In the genomic region with DNA sequence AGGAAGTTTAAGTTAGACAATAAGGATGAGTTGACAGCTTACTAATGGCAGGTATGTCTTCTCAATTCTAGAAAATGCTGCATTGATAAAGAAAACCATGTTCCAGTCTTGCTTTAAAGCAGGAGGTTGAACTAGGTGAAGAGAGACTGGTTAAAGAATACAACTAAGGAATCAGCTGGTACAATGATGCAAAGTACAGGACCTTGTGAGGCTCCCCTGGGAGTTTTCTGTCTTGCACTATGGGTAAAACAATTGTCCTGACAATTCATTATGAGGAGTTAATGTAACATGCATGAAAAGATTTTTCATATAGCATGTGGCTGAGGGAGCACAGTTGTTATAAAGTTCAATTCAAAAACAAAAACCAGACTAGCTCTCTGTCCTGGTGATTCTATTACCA, we compare ENCODE assay signal across 18 cellular contexts.
DNase-seq lines count a peak whose midpoint lies in the region; ATAC-seq, FAIRE-seq and TF ChIP-seq lines count a peak whose summit lies in the region.
"Had no signal": no experiment of that assay in that cellular context is flagged by ENCODE, and none has a peak within 500 bp of the region (broad histone marks: within the 10 kb centered on the region; RNA-seq: fewer than 3 reads in every experiment).

No MANE protein-coding gene starts in this region.

- TF ChIP-seq RAD21 in GM12878 (IDR thresholded peaks at IDR 0.05; ENCODE audit: insufficient read depth, low read depth, low read length) = no peak

- no peaks in the 10 kb centered on the region for H3F3A ChIP-seq in neural progenitor cell (ENCODE audit: low read depth)

- TF ChIP-seq POLR2A in GM12878 (IDR thresholded peaks at IDR 0.05; ENCODE audit: low read depth, low read length) = no peak

- H3K4me3 ChIP-seq in ACC112 (ENCODE audit: low read depth, low read length) (peak overlapping the region; percentile 69), GM12878 (no peak overlapping the region), neural progenitor cell (no peak overlapping the region)

- no peaks in the 10 kb centered on the region for H3K27me3 Mint-ChIP-seq in neural progenitor cell (ENCODE audit: insufficient read depth, low read depth)
- H3K27me3 Mint-ChIP-seq: CD4-positive, CD25-positive, alpha-beta regulatory T cell; CD8-positive, alpha-beta memory T cell had no signal

- ATAC-seq in GM12878 (peak; percentile 10), foreskin keratinocyte (no peak), GM21515 (IDR thresholded peaks at IDR 0.05; ENCODE audit: unreplicated experiment) (no peak), HG03135 (IDR thresholded peaks at IDR 0.05; ENCODE audit: unreplicated experiment) (no peak)

- H3K4me1 Mint-ChIP-seq in neural progenitor cell = no peaks in the 10 kb centered on the region
- H3K4me1 Mint-ChIP-seq: CD4-positive, CD25-positive, alpha-beta regulatory T cell; CD8-positive, alpha-beta memory T cell; H9 had no signal

- DNase-seq in GM12878 (ENCODE audit: low read depth, low spot score) = no peak
- no peak for DNase-seq in foreskin keratinocyte
- DNase-seq in neural progenitor cell (ENCODE audit: low spot score) = no peak
- DNase-seq in activated CD4-positive, alpha-beta T cell treated with anti-CD3 and anti-CD28 coated beads for 48 hours = no peak
- DNase-seq: ACHN; BE2C; C1 segment of cervical spinal cord; CD4-positive, CD25-positive, alpha-beta regulatory T cell; CD8-positive, alpha-beta memory T cell; COR-L47; H9 had no signal

- no peak for TF ChIP-seq EP300 in GM12878 (IDR thresholded peaks at IDR 0.05; ENCODE audit: borderline replicate concordance in 1 of 2, control insufficient read depth in 1 of 2, low read depth in 2 of 2, low read length in 2 of 2)

- intact Hi-C loops in GM12878 (cut with micrococcal nuclease; ENCODE audit: unreplicated experiment) = no loop called here

- RAD21 ChIA-PET in GM12878 (lab: Charles Lee; ENCODE audit: unreplicated experiment) = interaction anchor here (0.7 to 4.6 kb wide), 20 partner anchors 9 to 170 kb away, joined by 3 to 49 read pairs (median 4); a partner anchor contains a TSS

- H3K27ac ChIP-seq in ACC112 (ENCODE audit: low read depth, low read length) = no peak overlapping the region
- no peak overlapping the region for H3K27ac ChIP-seq in GM12878 (ENCODE audit: control insufficient read depth, insufficient read depth)
- peak overlapping the region; percentile 83 for H3K27ac ChIP-seq in foreskin keratinocyte
- no peak overlapping the region for H3K27ac ChIP-seq in neural progenitor cell

- H2AFZ ChIP-seq in ACC112 (ENCODE audit: low read length, unreplicated experiment) = no peak overlapping the region
- no peak overlapping the region for H2AFZ ChIP-seq in GM12878 (ENCODE audit: control insufficient read depth, low read depth, low read length)
- H2AFZ ChIP-seq in neural progenitor cell (replicated peaks) = peak overlapping the region; percentile 66

- H3K36me3 ChIP-seq in ACC112 (ENCODE audit: insufficient read depth, low read length) (no peaks in the 10 kb centered on the region), GM12878 (ENCODE audit: control insufficient read depth in 2 of 2, insufficient read depth in 2 of 2, low read length in 1 of 2) (no peaks in the 10 kb centered on the region), neural progenitor cell (no peaks in the 10 kb centered on the region)
- H3K36me3 ChIP-seq: BE2C had no signal

- H3K9me3 ChIP-seq in GM12878 (replicated peaks; ENCODE audit: control insufficient read depth, insufficient read depth, low read length) (no peaks in the 10 kb centered on the region), neural progenitor cell (ENCODE audit: low read depth) (no peaks in the 10 kb centered on the region)
- H3K9me3 ChIP-seq: BE2C had no signal

- H3K27me3 ChIP-seq in ACC112 (ENCODE audit: insufficient read depth, low read length) (peaks cover 3% of the 10 kb centered on the region; the same call in 1 of the 2 replicates), GM12878 (replicated peaks in 1 of 2; ENCODE audit: control insufficient read depth in 2 of 2, insufficient read depth in 2 of 2, low read length in 1 of 2) (no peaks in the 10 kb centered on the region), foreskin keratinocyte (no peaks in the 10 kb centered on the region), neural progenitor cell (no peaks in the 10 kb centered on the region)
- H3K27me3 ChIP-seq: BE2C had no signal

- no peak overlapping the region for H3K27ac Mint-ChIP-seq in neural progenitor cell
- H3K27ac Mint-ChIP-seq: CD4-positive, CD25-positive, alpha-beta regulatory T cell; CD8-positive, alpha-beta memory T cell; H9 had no signal

- H3K9ac ChIP-seq in GM12878 (ENCODE audit: control insufficient read depth, insufficient read depth, low read length) = no peak overlapping the region
- no peak overlapping the region for H3K9ac ChIP-seq in neural progenitor cell

- no peak overlapping the region for H3K4me3 Mint-ChIP-seq in neural progenitor cell
- H3K4me3 Mint-ChIP-seq: CD4-positive, CD25-positive, alpha-beta regulatory T cell; CD8-positive, alpha-beta memory T cell; H9 had no signal

- H3K36me3 Mint-ChIP-seq in neural progenitor cell = no peaks in the 10 kb centered on the region
- H3K36me3 Mint-ChIP-seq: CD4-positive, CD25-positive, alpha-beta regulatory T cell; CD8-positive, alpha-beta memory T cell had no signal

- CTCF ChIA-PET in GM12878 (lab: Yijun Ruan, JAX) = interaction anchor here (1.1 to 3.2 kb wide), 10 partner anchors 10 to 158 kb away, joined by 3 to 18 read pairs (median 4); no protein-coding TSS in a partner anchor

- FAIRE-seq in GM12878 (lab: Jason Lieb, UNC) = no peak
- FAIRE-seq: G401.6, GM12892, GM18507, H1 had no signal

- H3K79me2 ChIP-seq in ACC112 (ENCODE audit: control insufficient read depth, insufficient read depth, low read length, unreplicated experiment) (no peaks in the 10 kb centered on the region), GM12878 (ENCODE audit: control insufficient read depth, insufficient read depth, low read length) (no peaks in the 10 kb centered on the region), neural progenitor cell (ENCODE audit: low read depth) (no peaks in the 10 kb centered on the region)

- POLR2A ChIA-PET in GM12878 (lab: Charles Lee) = interaction anchor here (0.7 to 2.1 kb wide), 11 partner anchors 10 to 349 kb away, joined by 3 to 10 read pairs (median 3); no protein-coding TSS in a partner anchor

- SMC1A ChIA-PET in GM12878 (lab: Charles Lee; ENCODE audit: uncharacterized antibody, unreplicated experiment) = interaction anchor here (0.8 to 19.4 kb wide), 13 partner anchors 8 to 361 kb away, joined by 3 to 370 read pairs (median 54); no protein-coding TSS in a partner anchor

- in situ Hi-C loops in GM12878 (cut with MboI) = no loop called here

- BruUV-seq in GM12878 (replicated peaks; lab: Mats Ljungman, UMichigan) = no TSS peak

- H3K4me1 ChIP-seq in ACC112 (ENCODE audit: control insufficient read depth, insufficient read depth, low read length, unreplicated experiment) (no peaks in the 10 kb centered on the region), GM12878 (ENCODE audit: control insufficient read depth, insufficient read depth, low read length) (no peaks in the 10 kb centered on the region), foreskin keratinocyte (peaks cover 16% of the 10 kb centered on the region), neural progenitor cell (no peaks in the 10 kb centered on the region)
- H3K4me1 ChIP-seq: BE2C had no signal

- H4K20me1 ChIP-seq in GM12878 (ENCODE audit: control insufficient read depth, insufficient read depth) (no peaks in the 10 kb centered on the region), neural progenitor cell (ENCODE audit: low read depth) (no peaks in the 10 kb centered on the region)

- no peak overlapping the region for H3K4me2 ChIP-seq in GM12878 (ENCODE audit: control insufficient read depth, insufficient read depth)
- H3K4me2 ChIP-seq in neural progenitor cell = no peak overlapping the region

- no peak for TF ChIP-seq CTCF in GM12878 (IDR thresholded peaks at IDR 0.05 in 2 of 3, conservative IDR thresholded peaks at IDR 0.05 in 1 of 3; ENCODE audit: control insufficient read depth in 2 of 3, extremely low read depth in 1 of 3, insufficient read depth in 1 of 3, low read depth in 3 of 3, low read length in 3 of 3)
- no peak for TF ChIP-seq CTCF in foreskin keratinocyte (conservative IDR thresholded peaks at IDR 0.05)
- TF ChIP-seq CTCF in neural progenitor cell (IDR thresholded peaks at IDR 0.05) = no peak

- peaks cover 6% of the 10 kb centered on the region for H3K9me3 Mint-ChIP-seq in neural progenitor cell

TF ChIP-seq in GM12878, 131 proteins besides CTCF, POLR2A, EP300 and RAD21 (continues in another document):
- TF ChIP-seq, protein P1, sequence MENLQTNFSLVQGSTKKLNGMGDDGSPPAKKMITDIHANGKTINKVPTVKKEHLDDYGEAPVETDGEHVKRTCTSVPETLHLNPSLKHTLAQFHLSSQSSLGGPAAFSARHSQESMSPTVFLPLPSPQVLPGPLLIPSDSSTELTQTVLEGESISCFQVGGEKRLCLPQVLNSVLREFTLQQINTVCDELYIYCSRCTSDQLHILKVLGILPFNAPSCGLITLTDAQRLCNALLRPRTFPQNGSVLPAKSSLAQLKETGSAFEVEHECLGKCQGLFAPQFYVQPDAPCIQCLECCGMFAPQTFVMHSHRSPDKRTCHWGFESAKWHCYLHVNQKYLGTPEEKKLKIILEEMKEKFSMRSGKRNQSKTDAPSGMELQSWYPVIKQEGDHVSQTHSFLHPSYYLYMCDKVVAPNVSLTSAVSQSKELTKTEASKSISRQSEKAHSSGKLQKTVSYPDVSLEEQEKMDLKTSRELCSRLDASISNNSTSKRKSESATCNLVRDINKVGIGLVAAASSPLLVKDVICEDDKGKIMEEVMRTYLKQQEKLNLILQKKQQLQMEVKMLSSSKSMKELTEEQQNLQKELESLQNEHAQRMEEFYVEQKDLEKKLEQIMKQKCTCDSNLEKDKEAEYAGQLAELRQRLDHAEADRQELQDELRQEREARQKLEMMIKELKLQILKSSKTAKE (IDR thresholded peaks at IDR 0.05; ENCODE audit: low read depth, poor library complexity, severe bottlenecking) = peak; percentile 46
- peak; percentile 35; the same call in 1 of the 2 replicates for TF ChIP-seq RAD51 (IDR thresholded peaks at IDR 0.05)
- no peak for TF ChIP-seq ASH2L (IDR thresholded peaks at IDR 0.05; ENCODE audit: borderline replicate concordance, low read depth)
- no peak for TF ChIP-seq SRF (IDR thresholded peaks at IDR 0.05; ENCODE audit: low read depth in 2 of 2, low read length in 2 of 2)
- TF ChIP-seq MEF2B (IDR thresholded peaks at IDR 0.05; ENCODE audit: partially characterized antibody, poor library complexity, severe bottlenecking) = peak; percentile 82
- no peak for TF ChIP-seq CEBPB (IDR thresholded peaks at IDR 0.05; ENCODE audit: borderline replicate concordance in 1 of 2, low read depth in 2 of 2, low read length in 2 of 2)
